Comparison of ENCODE assay signal across 29 cellular contexts in genomic region chr1:196278816-196279215, GRCh38.
"Had no signal": no experiment of that assay in that cellular context is flagged by ENCODE, and none has a peak within 500 bp of the region (broad histone marks: within the 10 kb centered on the region; RNA-seq: fewer than 3 reads in every experiment).

No MANE protein-coding gene starts in this region.

- DNase-seq: activated CD4-positive, alpha-beta memory T cell treated with anti-CD3 and anti-CD28 coated beads, Interleukin-2, amount 10 ng/mL, durations not matched to agents 7 days and 5 days; activated CD4-positive, alpha-beta T cell treated with anti-CD3 and anti-CD28 coated beads for 1 hour; activated CD4-positive, alpha-beta T cell treated with anti-CD3 and anti-CD28 coated beads for 4 hours; activated CD4-positive, alpha-beta T cell treated with anti-CD3 and anti-CD28 coated beads, Interleukin-2, amount 10 ng/mL, durations not matched to agents 7 days and 5 days; activated CD4-positive, alpha-beta T cell treated with anti-CD3 and anti-CD28 coated beads, Interleukin-2, amount 50 U/mL, for 4 hours; activated CD8-positive, alpha-beta memory T cell treated with anti-CD3 and anti-CD28 coated beads, Interleukin-2, amount 50 U/mL, for 48 hours; activated gamma-delta T cell; activated naive CD4-positive, alpha-beta T cell; activated naive CD4-positive, alpha-beta T cell treated with anti-CD3 and anti-CD28 coated beads, Interleukin-2, amount 10 ng/mL, durations not matched to agents 7 days and 5 days; activated naive CD8-positive, alpha-beta T cell treated with anti-CD3 and anti-CD28 coated beads, Interleukin-2, amount 10 ng/mL, durations not matched to agents 7 days and 5 days; activated T-cell treated with anti-CD3 and anti-CD28 coated beads for 4 hours; activated T-cell treated with anti-CD3 and anti-CD28 coated beads, Interleukin-2, amount 50 U/mL, for 24 hours; activated T-cell treated with anti-CD3 and anti-CD28 coated beads, Interleukin-2, amount 50 U/mL, for 72 hours; dorsolateral prefrontal cortex; effector memory CD4-positive, alpha-beta T cell; endodermal cell; foreskin fibroblast; head of caudate nucleus; T-helper 2 cell had no signal

- H3K4me3 Mint-ChIP-seq: activated CD4-positive, alpha-beta memory T cell treated with anti-CD3 and anti-CD28 coated beads, Interleukin-2, amount 10 ng/mL, durations not matched to agents 7 days and 5 days; activated CD4-positive, alpha-beta T cell treated with anti-CD3 and anti-CD28 coated beads, Interleukin-2, amount 10 ng/mL, durations not matched to agents 7 days and 5 days; activated naive CD4-positive, alpha-beta T cell treated with anti-CD3 and anti-CD28 coated beads, Interleukin-2, amount 10 ng/mL, durations not matched to agents 7 days and 5 days; activated naive CD8-positive, alpha-beta T cell treated with anti-CD3 and anti-CD28 coated beads, Interleukin-2, amount 10 ng/mL, durations not matched to agents 7 days and 5 days; activated T-cell treated with anti-CD3 and anti-CD28 coated beads, Interleukin-2, amount 50 U/mL, for 24 hours; activated T-cell treated with anti-CD3 and anti-CD28 coated beads, Interleukin-2, amount 50 U/mL, for 72 hours; brain; central memory CD8-positive, alpha-beta T cell; dendritic cell treated with granulocyte-macrophage colony-stimulating factor and Interleukin-4, amounts not matched to agents 40 ng/mL and 50 ng/mL, for 4 days; endodermal cell; WTC11 had no signal

- H3K27me3 ChIP-seq: ascending aorta, dorsolateral prefrontal cortex had no signal

- H3K27ac ChIP-seq: ascending aorta, coronary artery, dorsolateral prefrontal cortex had no signal

- H3K27me3 Mint-ChIP-seq: activated CD4-positive, alpha-beta memory T cell treated with anti-CD3 and anti-CD28 coated beads, Interleukin-2, amount 10 ng/mL, durations not matched to agents 7 days and 5 days; activated CD4-positive, alpha-beta T cell treated with anti-CD3 and anti-CD28 coated beads, Interleukin-2, amount 10 ng/mL, durations not matched to agents 7 days and 5 days; activated naive CD4-positive, alpha-beta T cell treated with anti-CD3 and anti-CD28 coated beads, Interleukin-2, amount 10 ng/mL, durations not matched to agents 7 days and 5 days; activated naive CD8-positive, alpha-beta T cell treated with anti-CD3 and anti-CD28 coated beads, Interleukin-2, amount 10 ng/mL, durations not matched to agents 7 days and 5 days; activated T-cell treated with anti-CD3 and anti-CD28 coated beads, Interleukin-2, amount 50 U/mL, for 24 hours; brain; central memory CD8-positive, alpha-beta T cell; dendritic cell treated with granulocyte-macrophage colony-stimulating factor and Interleukin-4, amounts not matched to agents 40 ng/mL and 50 ng/mL, for 4 days had no signal

- H3K36me3 ChIP-seq: ascending aorta had no signal

- H3K36me3 Mint-ChIP-seq: activated naive CD4-positive, alpha-beta T cell treated with anti-CD3 and anti-CD28 coated beads, Interleukin-2, amount 10 ng/mL, durations not matched to agents 7 days and 5 days; activated naive CD4-positive, alpha-beta T cell treated with anti-CD3 and anti-CD28 coated beads, Interleukin-2, amount 50 U/mL, for 72 hours; activated naive CD8-positive, alpha-beta T cell treated with anti-CD3 and anti-CD28 coated beads, Interleukin-2, amount 10 ng/mL, durations not matched to agents 7 days and 5 days had no signal

- H3K4me1 ChIP-seq: ascending aorta had no signal

- H3K9me3 ChIP-seq: ascending aorta had no signal

- H3K4me3 ChIP-seq: ascending aorta, coronary artery, dorsolateral prefrontal cortex had no signal

- H3K4me1 Mint-ChIP-seq: activated CD4-positive, alpha-beta memory T cell treated with anti-CD3 and anti-CD28 coated beads, Interleukin-2, amount 10 ng/mL, durations not matched to agents 7 days and 5 days; activated CD4-positive, alpha-beta T cell treated with anti-CD3 and anti-CD28 coated beads, Interleukin-2, amount 10 ng/mL, durations not matched to agents 7 days and 5 days; activated naive CD4-positive, alpha-beta T cell treated with anti-CD3 and anti-CD28 coated beads, Interleukin-2, amount 10 ng/mL, durations not matched to agents 7 days and 5 days; activated naive CD8-positive, alpha-beta T cell treated with anti-CD3 and anti-CD28 coated beads, Interleukin-2, amount 10 ng/mL, durations not matched to agents 7 days and 5 days; brain; central memory CD8-positive, alpha-beta T cell; endodermal cell; WTC11 had no signal

- FAIRE-seq: bronchial epithelial cell, frontal cortex had no signal

- H3K27ac Mint-ChIP-seq: activated CD4-positive, alpha-beta memory T cell treated with anti-CD3 and anti-CD28 coated beads, Interleukin-2, amount 10 ng/mL, durations not matched to agents 7 days and 5 days; activated CD4-positive, alpha-beta T cell treated with anti-CD3 and anti-CD28 coated beads, Interleukin-2, amount 10 ng/mL, durations not matched to agents 7 days and 5 days; activated naive CD4-positive, alpha-beta T cell treated with anti-CD3 and anti-CD28 coated beads, Interleukin-2, amount 10 ng/mL, durations not matched to agents 7 days and 5 days; activated naive CD4-positive, alpha-beta T cell treated with anti-CD3 and anti-CD28 coated beads, Interleukin-2, amount 50 U/mL, for 72 hours; activated naive CD8-positive, alpha-beta T cell treated with anti-CD3 and anti-CD28 coated beads, Interleukin-2, amount 10 ng/mL, durations not matched to agents 7 days and 5 days; activated T-cell treated with anti-CD3 and anti-CD28 coated beads, Interleukin-2, amount 50 U/mL, for 24 hours; activated T-cell treated with anti-CD3 and anti-CD28 coated beads, Interleukin-2, amount 50 U/mL, for 72 hours; brain; dendritic cell treated with granulocyte-macrophage colony-stimulating factor and Interleukin-4, amounts not matched to agents 40 ng/mL and 50 ng/mL, for 4 days; endodermal cell; WTC11 had no signal

- ATAC-seq: activated naive CD4-positive, alpha-beta T cell treated with anti-CD3 and anti-CD28 coated beads, Interleukin-2, amount 50 U/mL, for 72 hours; activated T-cell treated with anti-CD3 and anti-CD28 coated beads, Interleukin-2, amount 50 U/mL, for 72 hours; esophagus mucosa; WTC11 had no signal

- H3K9me3 Mint-ChIP-seq: activated CD4-positive, alpha-beta memory T cell treated with anti-CD3 and anti-CD28 coated beads, Interleukin-2, amount 10 ng/mL, durations not matched to agents 7 days and 5 days; activated CD4-positive, alpha-beta T cell treated with anti-CD3 and anti-CD28 coated beads, Interleukin-2, amount 10 ng/mL, durations not matched to agents 7 days and 5 days; activated naive CD4-positive, alpha-beta T cell treated with anti-CD3 and anti-CD28 coated beads, Interleukin-2, amount 10 ng/mL, durations not matched to agents 7 days and 5 days; activated naive CD4-positive, alpha-beta T cell treated with anti-CD3 and anti-CD28 coated beads, Interleukin-2, amount 50 U/mL, for 72 hours; activated naive CD8-positive, alpha-beta T cell treated with anti-CD3 and anti-CD28 coated beads, Interleukin-2, amount 10 ng/mL, durations not matched to agents 7 days and 5 days; activated T-cell treated with anti-CD3 and anti-CD28 coated beads, Interleukin-2, amount 50 U/mL, for 24 hours; activated T-cell treated with anti-CD3 and anti-CD28 coated beads, Interleukin-2, amount 50 U/mL, for 72 hours; brain; central memory CD8-positive, alpha-beta T cell; dendritic cell treated with granulocyte-macrophage colony-stimulating factor and Interleukin-4, amounts not matched to agents 40 ng/mL and 50 ng/mL, for 4 days had no signal
